ENCODE assay signal across 9 cellular contexts in the genomic region with DNA sequence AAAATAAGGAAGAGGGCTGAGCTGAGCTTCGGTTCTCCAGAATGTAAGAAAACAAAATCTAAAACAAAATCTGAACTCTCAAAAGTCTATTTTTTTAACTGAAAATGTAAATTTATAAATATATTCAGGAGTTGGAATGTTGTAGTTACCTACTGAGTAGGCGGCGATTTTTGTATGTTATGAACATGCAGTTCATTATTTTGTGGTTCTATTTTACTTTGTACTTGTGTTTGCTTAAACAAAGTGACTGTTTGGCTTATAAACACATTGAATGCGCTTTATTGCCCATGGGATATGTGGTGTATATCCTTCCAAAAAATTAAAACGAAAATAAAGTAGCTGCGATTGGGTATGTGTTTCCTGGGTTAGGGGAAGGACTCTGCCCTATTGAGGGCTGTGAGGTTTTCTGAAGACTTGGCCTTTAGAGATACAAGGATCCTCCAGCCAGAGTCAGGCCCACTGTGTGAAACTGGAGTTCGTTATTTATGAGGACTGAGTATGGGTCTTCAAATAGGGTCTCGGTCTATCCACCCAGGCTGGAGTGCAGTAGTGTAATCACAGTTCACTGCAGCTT. TPM values are rescaled to one million over a fixed set of nuclear protein-coding genes. Genes with fewer than 3 reads are reported as not detected.
DNase-seq lines count a peak whose midpoint lies in the region; ATAC-seq, FAIRE-seq and TF ChIP-seq lines count a peak whose summit lies in the region.
"Had no signal": no experiment of that assay in that cellular context is flagged by ENCODE, and none has a peak within 500 bp of the region (broad histone marks: within the 10 kb centered on the region; RNA-seq: fewer than 3 reads in every experiment).

No MANE protein-coding gene starts in this region.

- H4K91ac ChIP-seq in IMR-90 (ENCODE audit: insufficient read depth, low read depth, low read length): no peak overlapping the region
- no peak overlapping the region for H4K91ac ChIP-seq in H1 (replicated peaks; ENCODE audit: insufficient read length, low read length)

- H4K20me1 ChIP-seq in IMR-90 (ENCODE audit: insufficient read depth, low read length) (peaks cover 56% of the 10 kb centered on the region), H1 (replicated peaks in 1 of 2; ENCODE audit: control insufficient read depth in 1 of 2, insufficient read depth in 2 of 2, low read length in 2 of 2) (peaks cover 11 to 16% of the 10 kb centered on the region in 2 experiments)

- peaks cover 0 to 4% of the 10 kb centered on the region in 2 experiments; a peak in 1 of 4 replicates for H3K79me2 ChIP-seq in H1 (ENCODE audit: control insufficient read depth in 1 of 2, insufficient read depth in 2 of 2, low read length in 2 of 2)

- no peak for ATAC-seq in IMR-90 (ENCODE audit: low read depth)
- no peak for ATAC-seq in GM19328 (IDR thresholded peaks at IDR 0.05; ENCODE audit: unreplicated experiment)

- peaks cover 10% of the 10 kb centered on the region; the same call in 1 of the 2 replicates for H3K4me1 ChIP-seq in IMR-90 (ENCODE audit: control insufficient read depth, insufficient read depth, low read length)
- peaks cover 2 to 11% (median 5%) of the 10 kb centered on the region in 4 experiments for H3K4me1 ChIP-seq in H1 (replicated peaks in 1 of 4; ENCODE audit: control insufficient read depth in 3 of 4, insufficient read depth in 4 of 4, low read length in 3 of 4)

- H2BK20ac ChIP-seq in IMR-90 (ENCODE audit: low read depth, low read length): no peak overlapping the region
- no peak overlapping the region for H2BK20ac ChIP-seq in H1 (ENCODE audit: low read length)

- H3K79me1 ChIP-seq in IMR-90 (ENCODE audit: low read depth in 1 of 2, low read length in 2 of 2) (peaks cover 9 to 35% of the 10 kb centered on the region in 2 experiments), H1 (ENCODE audit: low read depth, low read length) (no peaks in the 10 kb centered on the region; the same call in 1 of the 2 replicates)

- H4K5ac ChIP-seq in IMR-90 (ENCODE audit: low read depth, low read length): no peak overlapping the region
- no peak overlapping the region for H4K5ac ChIP-seq in H1 (ENCODE audit: insufficient read length, low read depth, low read length)

- H3K36me3 ChIP-seq in IMR-90 (ENCODE audit: control insufficient read depth, insufficient read depth, low read length) (peaks cover 18% of the 10 kb centered on the region), H1 (ENCODE audit: control insufficient read depth in 2 of 4, insufficient read depth in 4 of 4, low read length in 3 of 4) (peaks cover 0 to 18% (median 4%) of the 10 kb centered on the region in 4 experiments; a peak in 5 of 8 replicates)

- no peak for DNase-seq in Calu3
- peak; percentile 82 for DNase-seq in IMR-90
- DNase-seq in H1 (ENCODE audit: low read depth in 1 of 2, low spot score in 2 of 2): no peak
- no peak for DNase-seq in osteocyte (ENCODE audit: extremely low spot score, unreplicated experiment)
- DNase-seq in GM12891 (ENCODE audit: insufficient read length, low spot score): no peak
- DNase-seq in endothelial cell (ENCODE audit: low spot score): no peak
- DNase-seq: DMS79 treated with DMSO at 0.1 percent for 48 hours, MM.1S had no signal

- no peaks in the 10 kb centered on the region for H3K27me3 ChIP-seq in IMR-90 (ENCODE audit: control insufficient read depth, insufficient read depth, low read length)
- peaks cover 0 to 15% (median 13%) of the 10 kb centered on the region in 4 experiments; a peak in 5 of 7 replicates for H3K27me3 ChIP-seq in H1 (replicated peaks in 1 of 4; ENCODE audit: control insufficient read depth in 3 of 4, extremely low read depth in 1 of 4, insufficient read depth in 3 of 4, low read length in 3 of 4)

- no peak overlapping the region for H3K56ac ChIP-seq in IMR-90 (ENCODE audit: extremely low read depth, insufficient read depth, low read length)
- H3K56ac ChIP-seq in H1 (replicated peaks; ENCODE audit: insufficient read length, low read depth, low read length): no peak overlapping the region

- H2AK5ac ChIP-seq in IMR-90 (ENCODE audit: low read depth, low read length) (no peak overlapping the region), H1 (ENCODE audit: low read depth, low read length) (no peak overlapping the region)

- H2AFZ ChIP-seq in IMR-90 (replicated peaks; ENCODE audit: low read length, poor library complexity) (peak overlapping the region; percentile 33), H1 (ENCODE audit: low read length) (no peak overlapping the region)

- no peak overlapping the region for H3K4ac ChIP-seq in IMR-90 (ENCODE audit: low read depth, low read length)
- H3K4ac ChIP-seq in H1 (replicated peaks; ENCODE audit: insufficient read length, low read depth, low read length): no peak overlapping the region

- WGBS in IMR-90 (ENCODE audit: extremely low coverage in 2 of 2, insufficient read length in 1 of 2), 2 experiments: 100% methylated on average over 1 of the region's 8 CpGs; no CpG with 5 or more reads in 1 of the 2 experiments
- WGBS in H1 (ENCODE audit: extremely low coverage in 1 of 2, insufficient coverage in 1 of 2, insufficient read length in 1 of 2, insufficient replicate concordance in 2 of 2, low coverage in 1 of 2, low lambda C conversion rate in 2 of 2, missing lambda C conversion rate in 1 of 2), 2 experiments: 90% methylated on average over 8 of the region's 8 CpGs; no CpG with 5 or more reads in 1 of the 2 experiments

- H3K9me3 ChIP-seq in IMR-90 (ENCODE audit: control insufficient read depth, insufficient read depth, low read length): no peaks in the 10 kb centered on the region
- H3K9me3 ChIP-seq in H1 (ENCODE audit: insufficient read depth in 2 of 2, low read depth in 1 of 2, low read length in 1 of 2): no peaks in the 10 kb centered on the region

- intact Hi-C loops in Calu3 (cut with micrococcal nuclease; ENCODE audit: unreplicated experiment) (loop anchor here (5.0 to 10.0 kb wide), 2 partner anchors 33 to 76 kb away; a partner anchor contains a TSS), IMR-90 (cut with micrococcal nuclease) (no loop called here)

- CTCF ChIA-PET in Calu3 (lab: Charles Lee) (interaction anchor here (1.4 kb wide), 1 partner anchor 35 kb away, joined by 8 read pairs; no protein-coding TSS in a partner anchor), IMR-90 (lab: Yijun Ruan, JAX) (no interaction called here), H1 (lab: Charles Lee; ENCODE audit: partially characterized antibody) (interaction anchor here (0.6 to 1.6 kb wide), 4 partner anchors 19 to 1011 kb away, joined by 3 to 10 read pairs (median 3); no protein-coding TSS in a partner anchor)

- peaks cover 81% of the 10 kb centered on the region for H3K36me3 Mint-ChIP-seq in Calu3 (ENCODE audit: insufficient read depth, unreplicated experiment)
- H3K36me3 Mint-ChIP-seq in osteocyte (ENCODE audit: unreplicated experiment): peaks cover 25% of the 10 kb centered on the region
- peaks cover 6% of the 10 kb centered on the region for H3K36me3 Mint-ChIP-seq in endothelial cell (ENCODE audit: low read depth, unreplicated experiment)

- no peak overlapping the region for H3K23ac ChIP-seq in IMR-90 (ENCODE audit: low read depth, low read length)
- no peak overlapping the region for H3K23ac ChIP-seq in H1 (ENCODE audit: insufficient read length)

- TF ChIP-seq RAD21 in IMR-90 (IDR thresholded peaks at IDR 0.05; ENCODE audit: low read length) (no peak), H1 (IDR thresholded peaks at IDR 0.05 in 1 of 2, conservative IDR thresholded peaks at IDR 0.05 in 1 of 2; ENCODE audit: low read depth in 2 of 2, low read length in 2 of 2) (no peak)

- no peak overlapping the region for H3K4me3 ChIP-seq in IMR-90 (ENCODE audit: insufficient read depth, low read depth, low read length)
- H3K4me3 ChIP-seq in H1 (ENCODE audit: extremely low read depth in 1 of 4, insufficient read depth in 2 of 4, low read depth in 3 of 4, low read length in 4 of 4): no peak overlapping the region

- no peak for TF ChIP-seq EP300 in H1 (IDR thresholded peaks at IDR 0.05; ENCODE audit: borderline replicate concordance in 1 of 2, low read depth in 2 of 2, low read length in 2 of 2)

- H2BK12ac ChIP-seq in H1 (ENCODE audit: low read depth, low read length): no peak overlapping the region

- in situ Hi-C loops in IMR-90 (cut with MboI; ENCODE audit: low sequenced_read_pairs): no loop called here

- H2BK5ac ChIP-seq in IMR-90 (ENCODE audit: low read depth, low read length, poor library complexity, severe bottlenecking) (no peak overlapping the region), H1 (ENCODE audit: low read depth, low read length) (no peak overlapping the region)

- H3K4me2 ChIP-seq in IMR-90 (ENCODE audit: low read depth, low read length) (no peak overlapping the region), H1 (ENCODE audit: insufficient read depth in 1 of 2, low read depth in 2 of 2, low read length in 2 of 2) (peak overlapping the region in 1 of 2 experiments; percentile 37; a peak in 1 of 4 replicates)

- H3K14ac ChIP-seq in IMR-90 (replicated peaks; ENCODE audit: low read depth, low read length) (no peak overlapping the region), H1 (ENCODE audit: insufficient read length) (no peak overlapping the region)

- POLR2A ChIA-PET in IMR-90 (lab: Charles Lee; ENCODE audit: unreplicated experiment) (no interaction called here), H1 (lab: Charles Lee; ENCODE audit: partially characterized antibody) (interaction anchor here (0.9 to 15.1 kb wide), 5 partner anchors 18 to 83 kb away, joined by 3 to 294 read pairs (median 4); no protein-coding TSS in a partner anchor)

- H3K9ac ChIP-seq in IMR-90 (ENCODE audit: low read depth, low read length) (no peak overlapping the region), H1 (replicated peaks in 1 of 4; ENCODE audit: extremely low read depth in 1 of 4, low read depth in 3 of 4, low read length in 3 of 4) (no peak overlapping the region)

- H3K18ac ChIP-seq in IMR-90 (ENCODE audit: low read depth, low read length): no peak overlapping the region
- no peak overlapping the region for H3K18ac ChIP-seq in H1 (ENCODE audit: extremely low read depth, low read length)

- BruUV-seq in Calu3 (replicated peaks; lab: Mats Ljungman, UMichigan) (no TSS peak), IMR-90 (replicated peaks; lab: Mats Ljungman, UMichigan) (no TSS peak)

- no peak for TF ChIP-seq POLR2A in IMR-90 (IDR thresholded peaks at IDR 0.05; ENCODE audit: low read depth, low read length)
- TF ChIP-seq POLR2A in H1 (IDR thresholded peaks at IDR 0.05; ENCODE audit: control extremely low read depth in 1 of 2, low read depth in 2 of 2, low read length in 2 of 2): peak in 1 of 2 experiments; percentile 62; a peak in 1 of 3 replicates
- no peak; the same call in 1 of the 2 replicates for TF ChIP-seq POLR2A in GM12891 (IDR thresholded peaks at IDR 0.05; ENCODE audit: low read depth, low read length)

- H3K4me1 Mint-ChIP-seq in Calu3 (ENCODE audit: low read depth, unreplicated experiment) (peaks cover 33% of the 10 kb centered on the region), osteocyte (ENCODE audit: unreplicated experiment) (peaks cover 25% of the 10 kb centered on the region), endothelial cell (ENCODE audit: unreplicated experiment) (peaks cover 2% of the 10 kb centered on the region)

- dilution Hi-C loops in IMR-90 (cut with HindIII; ENCODE audit: low sequenced_read_pairs, unreplicated experiment): no loop called here

- H2BK120ac ChIP-seq in IMR-90 (ENCODE audit: low read depth, low read length): no peak overlapping the region
- H2BK120ac ChIP-seq in H1 (replicated peaks; ENCODE audit: low read depth, low read length): no peak overlapping the region

- H4K8ac ChIP-seq in IMR-90 (ENCODE audit: low read depth in 2 of 2, low read length in 2 of 2) (no peak overlapping the region), H1 (ENCODE audit: extremely low read depth, insufficient read depth, low read length) (0 out of 2 replicates have a peak overlapping the region, but pooled peaks have one; percentile 7)

- peaks cover 20% of the 10 kb centered on the region for H3K9me1 ChIP-seq in IMR-90 (ENCODE audit: insufficient read depth, low read length)

- H2AK9ac ChIP-seq in IMR-90 (replicated peaks; ENCODE audit: low read depth, low read length, poor library complexity): no peak overlapping the region

- no peaks in the 10 kb centered on the region for H3K9me3 Mint-ChIP-seq in Calu3 (ENCODE audit: low read depth, unreplicated experiment)
- H3K9me3 Mint-ChIP-seq in osteocyte (ENCODE audit: unreplicated experiment): no peaks in the 10 kb centered on the region
- H3K9me3 Mint-ChIP-seq in endothelial cell (ENCODE audit: unreplicated experiment): peaks cover 4% of the 10 kb centered on the region

- H3K23me2 ChIP-seq in H1 (ENCODE audit: low read depth, low read length): peaks cover 13% of the 10 kb centered on the region; the same call in 1 of the 2 replicates

- no peak for FAIRE-seq in H1 (lab: Jason Lieb, UNC)
- no peak for FAIRE-seq in GM12891 (lab: Jason Lieb, UNC)

- TF ChIP-seq CTCF in Calu3 (IDR thresholded peaks at IDR 0.05; ENCODE audit: unreplicated experiment) (no peak), IMR-90 (conservative IDR thresholded peaks at IDR 0.05; ENCODE audit: low read depth, low read length) (no peak), H1 (IDR thresholded peaks at IDR 0.05; ENCODE audit: control extremely low read depth in 1 of 3, insufficient read depth in 1 of 3, low read depth in 1 of 3, low read length in 3 of 3) (no peak), osteocyte (IDR thresholded peaks at IDR 0.05) (no peak), endothelial cell (IDR thresholded peaks at IDR 0.05; ENCODE audit: unreplicated experiment) (no peak)

- peaks cover 28% of the 10 kb centered on the region for H3K27me3 Mint-ChIP-seq in Calu3 (ENCODE audit: unreplicated experiment)
- H3K27me3 Mint-ChIP-seq in osteocyte (ENCODE audit: unreplicated experiment): peaks cover 2% of the 10 kb centered on the region
- peaks cover 27% of the 10 kb centered on the region for H3K27me3 Mint-ChIP-seq in endothelial cell (ENCODE audit: unreplicated experiment)

- H3K4me3 Mint-ChIP-seq in Calu3 (ENCODE audit: low read depth, unreplicated experiment): peak overlapping the region; percentile 78
- peak overlapping the region; percentile 83 for H3K4me3 Mint-ChIP-seq in osteocyte (ENCODE audit: unreplicated experiment)
- no peak overlapping the region for H3K4me3 Mint-ChIP-seq in endothelial cell (ENCODE audit: unreplicated experiment)

- H3K27ac Mint-ChIP-seq in Calu3 (ENCODE audit: unreplicated experiment) (peak overlapping the region; percentile 93), osteocyte (ENCODE audit: unreplicated experiment) (peak overlapping the region; percentile 79), endothelial cell (ENCODE audit: unreplicated experiment) (no peak overlapping the region)

- no peak overlapping the region for H3K27ac ChIP-seq in IMR-90 (ENCODE audit: insufficient read depth, low read length)
- H3K27ac ChIP-seq in H1 (ENCODE audit: low read depth, low read length): no peak overlapping the region

- H2BK15ac ChIP-seq in IMR-90 (ENCODE audit: low read depth, low read length) (no peak overlapping the region), H1 (ENCODE audit: low read length) (no peak overlapping the region)

RNA-seq across cellular contexts. Expression of a gene that starts 3.8 kb away (rescaled TPM):
- 97.0 TPM in 2 replicates for total RNA-seq in Calu3 (2022)
- total RNA-seq in IMR-90 (2012; rRNA removed): 2.9 and 5.8 TPM in 2 replicates
- 104 and 180 TPM in 2 replicates for polyA plus RNA-seq in IMR-90 (2012; rRNA removed)
- 91.6 and 286 TPM in 2 replicates for polyA plus RNA-seq in IMR-90 (2012; cell fraction: cytosol; rRNA removed)
- polyA plus RNA-seq in IMR-90 (2012; cell fraction: nucleus; rRNA removed; ENCODE audit: low replicate concordance): 363 and 477 TPM in 2 replicates
- 35.5 and 39.6 TPM in 2 replicates for total RNA-seq in H1 (2021; fragmentation: NEBNext Ultra II Directional; extraction: Animal tissue kit (Norgen Biotek cat#: 25700))
- 16.2 and 36.0 TPM in 2 replicates for polyA plus RNA-seq in H1 (2011; rRNA removed)
- 10.2 TPM for polyA plus RNA-seq in H1 (2011; cell fraction: cytosol; rRNA removed)
- polyA plus RNA-seq in H1 (2011; cell fraction: nucleus; rRNA removed): 69.1 TPM
- polyA plus RNA-seq in H1 (2012, experiment 1 of 2): 43.9 to 75.3 TPM (median 58.9 TPM) in 4 replicates
- polyA plus RNA-seq in H1 (2012, experiment 2 of 2): 61.0 TPM
- 5.5 TPM for polyA plus RNA-seq in H1 (2013, experiment 1 of 2)
- 5.1 TPM for polyA plus RNA-seq in H1 (2013, experiment 2 of 2)
- polyA minus RNA-seq in H1 (2011; rRNA and poly(A)+ RNA removed): 7.8 and 16.3 TPM in 2 replicates
- 22.8 TPM for polyA minus RNA-seq in H1 (2011; cell fraction: cytosol; rRNA and poly(A)+ RNA removed)
- polyA minus RNA-seq in H1 (2011; cell fraction: nucleus; rRNA and poly(A)+ RNA removed): 79.4 TPM
- total RNA-seq in osteocyte: 219 and 415 TPM in 2 replicates
- 21.4 TPM for polyA plus RNA-seq in GM12891 (2012; ENCODE audit: low read depth, missing spikeins)
- total RNA-seq in endothelial cell (ENCODE audit: unreplicated experiment): 2.1 TPM

RNA-seq across cellular contexts. Expression of a gene that starts 30.2 kb away (rescaled TPM):
- 2.5 and 2.7 TPM in 2 replicates for total RNA-seq in Calu3 (2022)
- 12.4 and 20.3 TPM in 2 replicates for total RNA-seq in IMR-90 (2012; rRNA removed)
- polyA plus RNA-seq in IMR-90 (2012; rRNA removed): 17.0 and 17.1 TPM in 2 replicates
- polyA plus RNA-seq in IMR-90 (2012; cell fraction: cytosol; rRNA removed): 16.8 and 19.5 TPM in 2 replicates
- 50.9 and 55.6 TPM in 2 replicates for polyA plus RNA-seq in IMR-90 (2012; cell fraction: nucleus; rRNA removed; ENCODE audit: low replicate concordance)
- total RNA-seq in H1 (2021; fragmentation: NEBNext Ultra II Directional; extraction: Animal tissue kit (Norgen Biotek cat#: 25700)): 40.2 and 41.4 TPM in 2 replicates
- polyA plus RNA-seq in H1 (2011; rRNA removed): 26.5 and 44.7 TPM in 2 replicates
- 38.9 TPM for polyA plus RNA-seq in H1 (2011; cell fraction: cytosol; rRNA removed)
- 64.2 TPM for polyA plus RNA-seq in H1 (2011; cell fraction: nucleus; rRNA removed)
- polyA plus RNA-seq in H1 (2012, experiment 1 of 2): 29.7 to 48.4 TPM (median 41.9 TPM) in 4 replicates
- polyA plus RNA-seq in H1 (2012, experiment 2 of 2): 34.3 TPM
- 29.8 TPM for polyA plus RNA-seq in H1 (2013, experiment 1 of 2)
- 32.6 TPM for polyA plus RNA-seq in H1 (2013, experiment 2 of 2)
- polyA minus RNA-seq in H1 (2011; rRNA and poly(A)+ RNA removed): 39.8 and 60.9 TPM in 2 replicates
- 26.1 TPM for polyA minus RNA-seq in H1 (2011; cell fraction: cytosol; rRNA and poly(A)+ RNA removed)
- polyA minus RNA-seq in H1 (2011; cell fraction: nucleus; rRNA and poly(A)+ RNA removed): 15.0 TPM
- total RNA-seq in osteocyte: 15.4 and 18.3 TPM in 2 replicates
- 2.9 TPM for polyA plus RNA-seq in GM12891 (2012; ENCODE audit: low read depth, missing spikeins)
- 72.8 TPM for total RNA-seq in endothelial cell (ENCODE audit: unreplicated experiment)
